Comparison of ENCODE assay signal across 22 cellular contexts in the genomic region with DNA sequence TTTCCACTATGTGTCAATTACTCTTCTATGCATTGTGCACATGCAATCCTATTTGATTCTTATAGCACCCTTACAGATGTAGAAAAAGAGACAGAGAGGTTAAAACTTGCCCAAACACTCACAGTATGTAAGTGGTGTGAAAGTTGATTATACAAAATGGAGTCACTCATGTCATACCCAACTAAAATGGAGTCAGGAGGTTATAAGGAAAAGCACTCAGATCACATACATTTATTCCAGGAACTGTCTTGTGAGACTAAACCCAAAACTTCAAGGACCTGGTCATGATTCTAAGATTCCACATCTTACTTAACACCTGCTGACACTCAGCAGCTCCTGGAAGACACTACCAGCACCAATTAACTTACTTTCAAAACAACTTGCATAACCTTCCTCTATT.
"Had no signal": no experiment of that assay in that cellular context is flagged by ENCODE, and none has a peak within 500 bp of the region (broad histone marks: within the 10 kb centered on the region; RNA-seq: fewer than 3 reads in every experiment).

No MANE protein-coding gene starts in this region.

- H3K27me3 Mint-ChIP-seq: naive B cell; naive thymus-derived CD8-positive, alpha-beta T cell had no signal

- H3K36me3 Mint-ChIP-seq: mesothelial cell of epicardium; naive B cell; naive thymus-derived CD8-positive, alpha-beta T cell had no signal

- H3K36me3 ChIP-seq: esophagus muscularis mucosa, gastroesophageal sphincter, heart right ventricle, left lung, lower lobe of right lung had no signal

- DNase-seq: dermis blood vessel endothelial cell; dorsolateral prefrontal cortex; effector CD4-positive, alpha-beta T cell; effector memory CD4-positive, alpha-beta T cell; foreskin keratinocyte; glutamatergic neuron; head of caudate nucleus; heart right ventricle; hippocampal formation; left cardiac atrium; left lung; left ventricle myocardium superior; lower lobe of right lung; mesenchymal stem cell; mucosa of descending colon; naive B cell; naive thymus-derived CD8-positive, alpha-beta T cell had no signal

- H3K9me3 Mint-ChIP-seq: mesothelial cell of epicardium had no signal

- H3K27ac Mint-ChIP-seq: mesothelial cell of epicardium; naive B cell; naive thymus-derived CD8-positive, alpha-beta T cell had no signal

- H3K4me3 ChIP-seq: coronary artery, dorsolateral prefrontal cortex, esophagus muscularis mucosa, gastroesophageal sphincter, heart right ventricle, left lung, lower lobe of right lung, mucosa of descending colon had no signal

- H3K4me1 ChIP-seq: esophagus muscularis mucosa, foreskin keratinocyte, gastroesophageal sphincter, heart right ventricle, left lung, lower lobe of right lung had no signal

- H3K4me3 Mint-ChIP-seq: mesothelial cell of epicardium; naive B cell; naive thymus-derived CD8-positive, alpha-beta T cell had no signal

- H3K4me1 Mint-ChIP-seq: mesothelial cell of epicardium; naive B cell; naive thymus-derived CD8-positive, alpha-beta T cell had no signal

- H3K27ac ChIP-seq: coronary artery, dorsolateral prefrontal cortex, epithelial cell of prostate, esophagus muscularis mucosa, foreskin keratinocyte, gastroesophageal sphincter, heart right ventricle, lower lobe of right lung had no signal

- H3K9me3 ChIP-seq: esophagus muscularis mucosa, gastroesophageal sphincter, heart right ventricle, left lung, lower lobe of right lung, mucosa of descending colon had no signal

- H3K27me3 ChIP-seq: dorsolateral prefrontal cortex, esophagus muscularis mucosa, foreskin keratinocyte, gastroesophageal sphincter, heart right ventricle, left lung had no signal
